ENCODE assay signal across 8 cellular contexts in the genomic region with DNA sequence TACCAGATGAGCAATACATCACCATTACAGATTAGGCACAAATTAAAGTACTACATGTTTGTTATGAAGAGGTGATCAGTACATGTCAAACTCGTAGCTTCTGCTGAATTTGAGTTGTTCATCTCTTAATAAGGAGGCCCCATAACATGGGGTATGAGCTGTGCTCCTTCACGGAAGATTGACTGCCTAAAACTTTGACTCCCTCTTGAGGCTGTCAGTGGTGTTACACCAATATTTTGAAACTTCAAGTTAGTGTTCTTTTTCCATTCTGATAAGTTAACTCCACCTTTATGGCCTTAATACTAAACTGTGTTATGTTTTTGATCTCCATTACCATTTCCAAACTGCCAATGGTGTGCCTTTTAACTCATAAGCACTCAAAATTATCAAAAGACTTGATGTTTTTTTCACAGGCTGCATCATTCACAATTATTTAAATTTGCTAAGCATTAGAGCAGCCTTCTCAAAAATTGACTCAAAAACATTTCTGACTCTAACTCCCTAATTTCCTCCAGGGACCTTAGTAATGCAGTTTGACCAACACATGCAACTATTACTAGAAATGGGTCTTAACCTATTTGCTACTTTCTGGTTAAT.
DNase-seq lines count a peak whose midpoint lies in the region; ATAC-seq, FAIRE-seq and TF ChIP-seq lines count a peak whose summit lies in the region.

No MANE protein-coding gene starts in this region.

- no peak overlapping the region for H3K27ac ChIP-seq in A549
- H3K27ac ChIP-seq in endothelial cell of umbilical vein (ENCODE audit: insufficient read depth, low read depth, low read length) = no peak overlapping the region
- H3K27ac ChIP-seq in pancreas = no peak overlapping the region

- DNase-seq in A549 (ENCODE audit: low read depth in 1 of 2, low spot score in 1 of 2) = peak; percentile 0 to 29
- DNase-seq in NCI-H460 (ENCODE audit: extremely low read depth, low read depth) = peak; percentile 23
- DNase-seq in endothelial cell of umbilical vein (ENCODE audit: low read depth, low spot score) = peak; percentile 51
- DNase-seq in pancreas = no peak
- no peak for DNase-seq in activated CD8-positive, alpha-beta memory T cell treated with anti-CD3 and anti-CD28 coated beads for 24 hours
- no peak for DNase-seq in 8988T

- H3K36me3 ChIP-seq in endothelial cell of umbilical vein (ENCODE audit: control insufficient read depth in 2 of 2, extremely low read depth in 1 of 2, insufficient read depth in 2 of 2, low read length in 2 of 2) (no peaks in the 10 kb centered on the region), pancreas (no peaks in the 10 kb centered on the region)

- H3K79me2 ChIP-seq in endothelial cell of umbilical vein (ENCODE audit: control insufficient read depth, insufficient read depth, low read length) = no peaks in the 10 kb centered on the region

- TF ChIP-seq CTCF in A549 (IDR thresholded peaks at IDR 0.05) (peak; percentile 47), endothelial cell of umbilical vein (IDR thresholded peaks at IDR 0.05; ENCODE audit: extremely low read depth in 1 of 2, insufficient read depth in 1 of 2, low read depth in 1 of 2, low read length in 2 of 2) (peak; percentile 54 to 66), pancreas (IDR thresholded peaks at IDR 0.05) (peak in 2 of 4 donors; percentile 27 to 44)

- H3K4me1 ChIP-seq in A549 (no peaks in the 10 kb centered on the region), endothelial cell of umbilical vein (ENCODE audit: control insufficient read depth, extremely low read depth, insufficient read depth, low read length) (no peaks in the 10 kb centered on the region), pancreas (no peaks in the 10 kb centered on the region)

- peak; percentile 62 to 74 for TF ChIP-seq RAD21 in A549 (conservative IDR thresholded peaks at IDR 0.05 in 1 of 2, IDR thresholded peaks at IDR 0.05 in 1 of 2)

- H2AFZ ChIP-seq in endothelial cell of umbilical vein (ENCODE audit: low read depth, low read length) = peak overlapping the region; percentile 0

- H3K9me1 ChIP-seq in endothelial cell of umbilical vein (replicated peaks; ENCODE audit: control insufficient read depth, extremely low read depth, insufficient read depth, low read length) = no peaks in the 10 kb centered on the region

- no peak overlapping the region for H3K9ac ChIP-seq in endothelial cell of umbilical vein (replicated peaks; ENCODE audit: extremely low read depth, insufficient read depth, low read length)

- BruUV-seq in endothelial cell of umbilical vein (replicated peaks; lab: Mats Ljungman, UMichigan) = no TSS peak

- 0% methylated on average over 2 of the region's 2 CpGs for WGBS in A549 (ENCODE audit: missing lambda C conversion rate)
- WGBS in pancreas, 2 donors = 9 to 18% methylated on average over 2 of the region's 2 CpGs

- no peak overlapping the region for H3K4me3 ChIP-seq in A549
- no peak overlapping the region for H3K4me3 ChIP-seq in endothelial cell of umbilical vein (replicated peaks in 1 of 3; ENCODE audit: insufficient read depth in 1 of 3, low read depth in 1 of 3, low read length in 3 of 3)
- H3K4me3 ChIP-seq in pancreas = no peak overlapping the region

- no peak for TF ChIP-seq EP300 in A549 (IDR thresholded peaks at IDR 0.05)

- dilution Hi-C loops in endothelial cell of umbilical vein (cut with MboI; ENCODE audit: extremely low pct_ligation_motif_present, low sequenced_read_pairs) = no loop called here

- no peaks in the 10 kb centered on the region for H3K27me3 ChIP-seq in endothelial cell of umbilical vein (ENCODE audit: control insufficient read depth in 2 of 2, insufficient read depth in 2 of 2, low read length in 2 of 2)
- peaks cover 0 to 7% (median 2%) of the 10 kb centered on the region in 4 donors for H3K27me3 ChIP-seq in pancreas

- 0 out of 6 replicates have a peak, but pooled peaks of 1 of the 2 experiments have one; percentile 36 for ATAC-seq in A549
- peak; percentile 84 for ATAC-seq in GM18498 (IDR thresholded peaks at IDR 0.05; ENCODE audit: unreplicated experiment)
- peak; percentile 71 for ATAC-seq in HG02970 (IDR thresholded peaks at IDR 0.05; ENCODE audit: low FRiP score, unreplicated experiment)
- ATAC-seq in pancreas = peak in 3 of 4 donors; percentile 43 to 64 (median 44)

- FAIRE-seq in A549 (lab: Jason Lieb, UNC) = no peak
- FAIRE-seq in endothelial cell of umbilical vein (lab: Jason Lieb, UNC) = peak; percentile 63
- FAIRE-seq in pancreas (lab: Jason Lieb, UNC) = no peak

- no peaks in the 10 kb centered on the region for H4K20me1 ChIP-seq in endothelial cell of umbilical vein (replicated peaks; ENCODE audit: control insufficient read depth, extremely low read depth, insufficient read depth, low read length)

- POLR2A ChIA-PET in A549 (lab: Yijun Ruan, JAX) = no interaction called here
- POLR2A ChIA-PET in endothelial cell of umbilical vein (lab: Charles Lee) = no interaction called here

- TF ChIP-seq POLR2A in A549 (IDR thresholded peaks at IDR 0.05; ENCODE audit: low read length) = no peak
- TF ChIP-seq POLR2A in endothelial cell of umbilical vein (IDR thresholded peaks at IDR 0.05; ENCODE audit: low read depth, low read length) = no peak

- intact Hi-C loops in endothelial cell of umbilical vein (cut with micrococcal nuclease) (loop anchor here (1.0 to 2.0 kb wide), 3 partner anchors 818 to 1484 kb away; no protein-coding TSS in a partner anchor), pancreas (cut with DNase I) (no loop called here)

- H3K4me2 ChIP-seq in A549 (no peak overlapping the region), endothelial cell of umbilical vein (ENCODE audit: insufficient read depth, low read length) (no peak overlapping the region)

- CTCF ChIA-PET in A549 (lab: Yijun Ruan, JAX) = interaction anchor here (0.7 to 1.9 kb wide), 5 partner anchors 10 to 1192 kb away, joined by 3 to 8 read pairs (median 4); no protein-coding TSS in a partner anchor
- CTCF ChIA-PET in endothelial cell of umbilical vein (lab: Charles Lee) = interaction anchor here (0.5 to 1.9 kb wide), 27 partner anchors 9 to 1681 kb away, joined by 3 to 83 read pairs (median 4); no protein-coding TSS in a partner anchor

- H3K9me3 ChIP-seq in A549 (no peaks in the 10 kb centered on the region), endothelial cell of umbilical vein (replicated peaks; ENCODE audit: control insufficient read depth, insufficient read depth, low read length) (no peaks in the 10 kb centered on the region), pancreas (no peaks in the 10 kb centered on the region)

TF ChIP-seq in A549, 52 proteins besides CTCF, POLR2A, EP300 and RAD21:
- peak; percentile 47; the same call in 2 of the 3 replicates for TF ChIP-seq SMC3 (IDR thresholded peaks at IDR 0.05)
- no peak for TF ChIP-seq MYC (IDR thresholded peaks at IDR 0.05; ENCODE audit: borderline replicate concordance, low read length)

TF ChIP-seq in endothelial cell of umbilical vein, 7 proteins besides CTCF, POLR2A, EP300 and RAD21:
- TF ChIP-seq FOS (IDR thresholded peaks at IDR 0.05; ENCODE audit: borderline replicate concordance, insufficient read depth, low read length) = no peak
TF ChIP-seq in endothelial cell of umbilical vein: peak in this region for 0.

Comparison
In these comparisons a context has a peak if more than half of its experiments do, and no peak if none do; other contexts are left out.
1. DNase-seq: peak in A549 (2 of 2), NCI-H460 (single experiment) and endothelial cell of umbilical vein (single experiment); none in pancreas (0 of 6), activated CD8-positive, alpha-beta memory T cell treated with anti-CD3 and anti-CD28 coated beads for 24 hours (single experiment) and 8988T (single experiment).